Comparison of ENCODE assay signal across 1 cellular context in genomic region chr10:30603589-30603988, GRCh38.
TF ChIP-seq lines count a peak whose summit lies in the region.

No MANE protein-coding gene starts in this region.

TF ChIP-seq in HepG2, 621 proteins besides CTCF, POLR2A, EP300 and RAD21 (continued from another document):
- TF ChIP-seq ZBTB39 (CRISPR knock-in tag; IDR thresholded peaks at IDR 0.05) (no peak), ELF4 (CRISPR knock-in tag; IDR thresholded peaks at IDR 0.05; ENCODE audit: borderline replicate concordance) (no peak), ZNF512 (CRISPR knock-in tag; IDR thresholded peaks at IDR 0.05) (no peak), MTF2 (CRISPR knock-in tag; IDR thresholded peaks at IDR 0.05; ENCODE audit: borderline replicate concordance) (no peak), FOXA3 (CRISPR knock-in tag; IDR thresholded peaks at IDR 0.05) (peak; percentile 85), YEATS2 (CRISPR knock-in tag; IDR thresholded peaks at IDR 0.05; ENCODE audit: borderline replicate concordance) (no peak), BRCA1 (CRISPR knock-in tag; IDR thresholded peaks at IDR 0.05) (no peak), HMGA1 (CRISPR knock-in tag; conservative IDR thresholded peaks at IDR 0.05) (no peak), ZFP41 (CRISPR knock-in tag; IDR thresholded peaks at IDR 0.05; ENCODE audit: borderline replicate concordance) (no peak), FOXP4 (CRISPR knock-in tag; IDR thresholded peaks at IDR 0.05) (peak; percentile 77), ZNF138 (CRISPR knock-in tag; IDR thresholded peaks at IDR 0.05; ENCODE audit: low read depth) (no peak), SOX6 (IDR thresholded peaks at IDR 0.05) (no peak), SOX6 (CRISPR knock-in tag; IDR thresholded peaks at IDR 0.05) (peak; percentile 62), SNRNP70 (IDR thresholded peaks at IDR 0.05; ENCODE audit: low read depth, low read length) (no peak), FOXO4 (CRISPR knock-in tag; conservative IDR thresholded peaks at IDR 0.05) (no peak), ZNF263 (CRISPR knock-in tag; IDR thresholded peaks at IDR 0.05) (0 out of 2 replicates have a peak, but pooled peaks have one; percentile 30), CEBPG (CRISPR knock-in tag; IDR thresholded peaks at IDR 0.05) (peak; percentile 67), ISL2 (CRISPR knock-in tag; IDR thresholded peaks at IDR 0.05) (peak; percentile 84), MED1 (CRISPR knock-in tag; IDR thresholded peaks at IDR 0.05) (peak; percentile 88), ZSCAN21 (CRISPR knock-in tag; IDR thresholded peaks at IDR 0.05; ENCODE audit: borderline replicate concordance) (no peak), HNRNPUL1 (IDR thresholded peaks at IDR 0.05; ENCODE audit: low read depth, low read length) (no peak), FOSL2 (CRISPR knock-in tag; IDR thresholded peaks at IDR 0.05) (peak; percentile 60), MATR3 (CRISPR knock-in tag; IDR thresholded peaks at IDR 0.05) (no peak), MAZ (IDR thresholded peaks at IDR 0.05; ENCODE audit: borderline replicate concordance, low read depth, low read length) (no peak), MAZ (CRISPR knock-in tag; IDR thresholded peaks at IDR 0.05; ENCODE audit: low read depth) (no peak), ZNF704 (CRISPR knock-in tag; IDR thresholded peaks at IDR 0.05; ENCODE audit: borderline replicate concordance) (no peak), MZF1 (CRISPR knock-in tag; IDR thresholded peaks at IDR 0.05; ENCODE audit: borderline replicate concordance) (no peak), KDM6A (CRISPR knock-in tag; IDR thresholded peaks at IDR 0.05; ENCODE audit: low read depth) (0 out of 2 replicates have a peak, but pooled peaks have one; percentile 14), SIN3B (IDR thresholded peaks at IDR 0.05; ENCODE audit: low read length) (no peak), SOX13 (IDR thresholded peaks at IDR 0.05) (no peak), SOX13 (CRISPR knock-in tag; conservative IDR thresholded peaks at IDR 0.05 in 1 of 2, IDR thresholded peaks at IDR 0.05 in 1 of 2) (peak in 1 of 2 experiments; percentile 78; a peak in 2 of 4 replicates), ZBTB1 (CRISPR knock-in tag; IDR thresholded peaks at IDR 0.05; ENCODE audit: borderline replicate concordance) (no peak), ZBTB14 (CRISPR knock-in tag; IDR thresholded peaks at IDR 0.05) (no peak), PHF21A (CRISPR knock-in tag; IDR thresholded peaks at IDR 0.05) (no peak), ZNF121 (CRISPR knock-in tag; IDR thresholded peaks at IDR 0.05) (0 out of 2 replicates have a peak, but pooled peaks have one; percentile 25)
